2 cellular contexts compared by ENCODE assay signal in the genomic region with DNA sequence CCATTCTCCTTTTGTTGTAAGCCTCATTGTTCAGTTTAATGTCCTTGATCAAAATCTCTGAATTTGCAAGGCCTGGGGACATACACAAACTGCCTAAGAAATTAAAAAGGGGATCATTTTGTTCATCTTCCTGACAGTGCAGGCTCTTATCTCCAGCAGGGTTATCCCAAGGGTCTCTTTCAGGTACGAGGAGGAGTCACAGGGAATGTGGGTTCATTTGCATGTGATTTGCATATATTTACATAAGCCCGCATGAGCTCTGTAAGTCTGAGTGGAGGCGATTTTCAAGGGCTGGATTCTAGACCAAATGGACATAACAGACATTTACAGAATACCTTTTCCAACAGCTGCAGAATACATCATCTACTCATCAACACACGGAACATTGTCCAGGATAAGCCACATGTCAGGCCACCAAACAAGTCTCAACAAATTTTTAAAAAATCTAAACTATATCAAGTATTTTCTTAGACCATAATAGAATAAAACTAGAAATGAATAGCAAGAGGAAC.
TF ChIP-seq lines count a peak whose summit lies in the region.

No MANE protein-coding gene starts in this region.

TF ChIP-seq in GM23338, 12 proteins besides CTCF, POLR2A, EP300 and RAD21 (continued from another document):
- TF ChIP-seq ZNF462 (CRISPR knock-in tag; IDR thresholded peaks at IDR 0.05) = no peak
- TF ChIP-seq, protein P1, sequence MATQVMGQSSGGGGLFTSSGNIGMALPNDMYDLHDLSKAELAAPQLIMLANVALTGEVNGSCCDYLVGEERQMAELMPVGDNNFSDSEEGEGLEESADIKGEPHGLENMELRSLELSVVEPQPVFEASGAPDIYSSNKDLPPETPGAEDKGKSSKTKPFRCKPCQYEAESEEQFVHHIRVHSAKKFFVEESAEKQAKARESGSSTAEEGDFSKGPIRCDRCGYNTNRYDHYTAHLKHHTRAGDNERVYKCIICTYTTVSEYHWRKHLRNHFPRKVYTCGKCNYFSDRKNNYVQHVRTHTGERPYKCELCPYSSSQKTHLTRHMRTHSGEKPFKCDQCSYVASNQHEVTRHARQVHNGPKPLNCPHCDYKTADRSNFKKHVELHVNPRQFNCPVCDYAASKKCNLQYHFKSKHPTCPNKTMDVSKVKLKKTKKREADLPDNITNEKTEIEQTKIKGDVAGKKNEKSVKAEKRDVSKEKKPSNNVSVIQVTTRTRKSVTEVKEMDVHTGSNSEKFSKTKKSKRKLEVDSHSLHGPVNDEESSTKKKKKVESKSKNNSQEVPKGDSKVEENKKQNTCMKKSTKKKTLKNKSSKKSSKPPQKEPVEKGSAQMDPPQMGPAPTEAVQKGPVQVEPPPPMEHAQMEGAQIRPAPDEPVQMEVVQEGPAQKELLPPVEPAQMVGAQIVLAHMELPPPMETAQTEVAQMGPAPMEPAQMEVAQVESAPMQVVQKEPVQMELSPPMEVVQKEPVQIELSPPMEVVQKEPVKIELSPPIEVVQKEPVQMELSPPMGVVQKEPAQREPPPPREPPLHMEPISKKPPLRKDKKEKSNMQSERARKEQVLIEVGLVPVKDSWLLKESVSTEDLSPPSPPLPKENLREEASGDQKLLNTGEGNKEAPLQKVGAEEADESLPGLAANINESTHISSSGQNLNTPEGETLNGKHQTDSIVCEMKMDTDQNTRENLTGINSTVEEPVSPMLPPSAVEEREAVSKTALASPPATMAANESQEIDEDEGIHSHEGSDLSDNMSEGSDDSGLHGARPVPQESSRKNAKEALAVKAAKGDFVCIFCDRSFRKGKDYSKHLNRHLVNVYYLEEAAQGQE (IDR thresholded peaks at IDR 0.05; ENCODE audit: unreplicated experiment) = no peak

TF ChIP-seq in WTC11, 78 proteins besides CTCF, POLR2A, EP300 and RAD21 (continued from another document):
- TF ChIP-seq, protein P2, sequence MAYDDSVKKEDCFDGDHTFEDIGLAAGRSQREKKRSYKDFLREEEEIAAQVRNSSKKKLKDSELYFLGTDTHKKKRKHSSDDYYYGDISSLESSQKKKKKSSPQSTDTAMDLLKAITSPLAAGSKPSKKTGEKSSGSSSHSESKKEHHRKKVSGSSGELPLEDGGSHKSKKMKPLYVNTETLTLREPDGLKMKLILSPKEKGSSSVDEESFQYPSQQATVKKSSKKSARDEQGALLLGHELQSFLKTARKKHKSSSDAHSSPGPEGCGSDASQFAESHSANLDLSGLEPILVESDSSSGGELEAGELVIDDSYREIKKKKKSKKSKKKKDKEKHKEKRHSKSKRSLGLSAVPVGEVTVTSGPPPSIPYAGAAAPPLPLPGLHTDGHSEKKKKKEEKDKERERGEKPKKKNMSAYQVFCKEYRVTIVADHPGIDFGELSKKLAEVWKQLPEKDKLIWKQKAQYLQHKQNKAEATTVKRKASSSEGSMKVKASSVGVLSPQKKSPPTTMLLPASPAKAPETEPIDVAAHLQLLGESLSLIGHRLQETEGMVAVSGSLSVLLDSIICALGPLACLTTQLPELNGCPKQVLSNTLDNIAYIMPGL (CRISPR knock-in tag; IDR thresholded peaks at IDR 0.05) = no peak
- no peak for TF ChIP-seq FOXP1 (CRISPR knock-in tag; IDR thresholded peaks at IDR 0.05; ENCODE audit: borderline replicate concordance)
- no peak for TF ChIP-seq OVOL2 (CRISPR knock-in tag; IDR thresholded peaks at IDR 0.05; ENCODE audit: borderline replicate concordance)
- TF ChIP-seq, protein P3, sequence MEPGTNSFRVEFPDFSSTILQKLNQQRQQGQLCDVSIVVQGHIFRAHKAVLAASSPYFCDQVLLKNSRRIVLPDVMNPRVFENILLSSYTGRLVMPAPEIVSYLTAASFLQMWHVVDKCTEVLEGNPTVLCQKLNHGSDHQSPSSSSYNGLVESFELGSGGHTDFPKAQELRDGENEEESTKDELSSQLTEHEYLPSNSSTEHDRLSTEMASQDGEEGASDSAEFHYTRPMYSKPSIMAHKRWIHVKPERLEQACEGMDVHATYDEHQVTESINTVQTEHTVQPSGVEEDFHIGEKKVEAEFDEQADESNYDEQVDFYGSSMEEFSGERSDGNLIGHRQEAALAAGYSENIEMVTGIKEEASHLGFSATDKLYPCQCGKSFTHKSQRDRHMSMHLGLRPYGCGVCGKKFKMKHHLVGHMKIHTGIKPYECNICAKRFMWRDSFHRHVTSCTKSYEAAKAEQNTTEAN (CRISPR knock-in tag; IDR thresholded peaks at IDR 0.05) = no peak
- no peak for TF ChIP-seq GABPB1 (CRISPR knock-in tag; IDR thresholded peaks at IDR 0.05)
- TF ChIP-seq ETV6 (CRISPR knock-in tag; IDR thresholded peaks at IDR 0.05) = no peak
- no peak for TF ChIP-seq E2F5 (CRISPR knock-in tag; IDR thresholded peaks at IDR 0.05)
- TF ChIP-seq, protein P4, sequence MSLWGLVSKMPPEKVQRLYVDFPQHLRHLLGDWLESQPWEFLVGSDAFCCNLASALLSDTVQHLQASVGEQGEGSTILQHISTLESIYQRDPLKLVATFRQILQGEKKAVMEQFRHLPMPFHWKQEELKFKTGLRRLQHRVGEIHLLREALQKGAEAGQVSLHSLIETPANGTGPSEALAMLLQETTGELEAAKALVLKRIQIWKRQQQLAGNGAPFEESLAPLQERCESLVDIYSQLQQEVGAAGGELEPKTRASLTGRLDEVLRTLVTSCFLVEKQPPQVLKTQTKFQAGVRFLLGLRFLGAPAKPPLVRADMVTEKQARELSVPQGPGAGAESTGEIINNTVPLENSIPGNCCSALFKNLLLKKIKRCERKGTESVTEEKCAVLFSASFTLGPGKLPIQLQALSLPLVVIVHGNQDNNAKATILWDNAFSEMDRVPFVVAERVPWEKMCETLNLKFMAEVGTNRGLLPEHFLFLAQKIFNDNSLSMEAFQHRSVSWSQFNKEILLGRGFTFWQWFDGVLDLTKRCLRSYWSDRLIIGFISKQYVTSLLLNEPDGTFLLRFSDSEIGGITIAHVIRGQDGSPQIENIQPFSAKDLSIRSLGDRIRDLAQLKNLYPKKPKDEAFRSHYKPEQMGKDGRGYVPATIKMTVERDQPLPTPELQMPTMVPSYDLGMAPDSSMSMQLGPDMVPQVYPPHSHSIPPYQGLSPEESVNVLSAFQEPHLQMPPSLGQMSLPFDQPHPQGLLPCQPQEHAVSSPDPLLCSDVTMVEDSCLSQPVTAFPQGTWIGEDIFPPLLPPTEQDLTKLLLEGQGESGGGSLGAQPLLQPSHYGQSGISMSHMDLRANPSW (CRISPR knock-in tag; conservative IDR thresholded peaks at IDR 0.05; ENCODE audit: low read depth) = no peak
- no peak for TF ChIP-seq TP53 (CRISPR knock-in tag; IDR thresholded peaks at IDR 0.05)
- TF ChIP-seq IRF2 (CRISPR knock-in tag; IDR thresholded peaks at IDR 0.05; ENCODE audit: borderline replicate concordance, low read depth) = no peak
- TF ChIP-seq, protein P5, sequence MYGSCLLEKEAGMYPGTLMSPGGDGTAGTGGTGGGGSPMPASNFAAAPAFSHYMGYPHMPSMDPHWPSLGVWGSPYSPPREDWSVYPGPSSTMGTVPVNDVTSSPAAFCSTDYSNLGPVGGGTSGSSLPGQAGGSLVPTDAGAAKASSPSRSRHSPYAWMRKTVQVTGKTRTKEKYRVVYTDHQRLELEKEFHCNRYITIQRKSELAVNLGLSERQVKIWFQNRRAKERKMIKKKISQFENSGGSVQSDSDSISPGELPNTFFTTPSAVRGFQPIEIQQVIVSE (CRISPR knock-in tag; IDR thresholded peaks at IDR 0.05; ENCODE audit: borderline replicate concordance) = no peak
- TF ChIP-seq, protein P6, sequence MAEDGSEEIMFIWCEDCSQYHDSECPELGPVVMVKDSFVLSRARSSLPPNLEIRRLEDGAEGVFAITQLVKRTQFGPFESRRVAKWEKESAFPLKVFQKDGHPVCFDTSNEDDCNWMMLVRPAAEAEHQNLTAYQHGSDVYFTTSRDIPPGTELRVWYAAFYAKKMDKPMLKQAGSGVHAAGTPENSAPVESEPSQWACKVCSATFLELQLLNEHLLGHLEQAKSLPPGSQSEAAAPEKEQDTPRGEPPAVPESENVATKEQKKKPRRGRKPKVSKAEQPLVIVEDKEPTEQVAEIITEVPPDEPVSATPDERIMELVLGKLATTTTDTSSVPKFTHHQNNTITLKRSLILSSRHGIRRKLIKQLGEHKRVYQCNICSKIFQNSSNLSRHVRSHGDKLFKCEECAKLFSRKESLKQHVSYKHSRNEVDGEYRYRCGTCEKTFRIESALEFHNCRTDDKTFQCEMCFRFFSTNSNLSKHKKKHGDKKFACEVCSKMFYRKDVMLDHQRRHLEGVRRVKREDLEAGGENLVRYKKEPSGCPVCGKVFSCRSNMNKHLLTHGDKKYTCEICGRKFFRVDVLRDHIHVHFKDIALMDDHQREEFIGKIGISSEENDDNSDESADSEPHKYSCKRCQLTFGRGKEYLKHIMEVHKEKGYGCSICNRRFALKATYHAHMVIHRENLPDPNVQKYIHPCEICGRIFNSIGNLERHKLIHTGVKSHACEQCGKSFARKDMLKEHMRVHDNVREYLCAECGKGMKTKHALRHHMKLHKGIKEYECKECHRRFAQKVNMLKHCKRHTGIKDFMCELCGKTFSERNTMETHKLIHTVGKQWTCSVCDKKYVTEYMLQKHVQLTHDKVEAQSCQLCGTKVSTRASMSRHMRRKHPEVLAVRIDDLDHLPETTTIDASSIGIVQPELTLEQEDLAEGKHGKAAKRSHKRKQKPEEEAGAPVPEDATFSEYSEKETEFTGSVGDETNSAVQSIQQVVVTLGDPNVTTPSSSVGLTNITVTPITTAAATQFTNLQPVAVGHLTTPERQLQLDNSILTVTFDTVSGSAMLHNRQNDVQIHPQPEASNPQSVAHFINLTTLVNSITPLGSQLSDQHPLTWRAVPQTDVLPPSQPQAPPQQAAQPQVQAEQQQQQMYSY (CRISPR knock-in tag; IDR thresholded peaks at IDR 0.05) = no peak
- no peak for TF ChIP-seq NR2C2 (CRISPR knock-in tag; IDR thresholded peaks at IDR 0.05)
- no peak for TF ChIP-seq ERG (CRISPR knock-in tag; IDR thresholded peaks at IDR 0.05)
- TF ChIP-seq, protein P7, sequence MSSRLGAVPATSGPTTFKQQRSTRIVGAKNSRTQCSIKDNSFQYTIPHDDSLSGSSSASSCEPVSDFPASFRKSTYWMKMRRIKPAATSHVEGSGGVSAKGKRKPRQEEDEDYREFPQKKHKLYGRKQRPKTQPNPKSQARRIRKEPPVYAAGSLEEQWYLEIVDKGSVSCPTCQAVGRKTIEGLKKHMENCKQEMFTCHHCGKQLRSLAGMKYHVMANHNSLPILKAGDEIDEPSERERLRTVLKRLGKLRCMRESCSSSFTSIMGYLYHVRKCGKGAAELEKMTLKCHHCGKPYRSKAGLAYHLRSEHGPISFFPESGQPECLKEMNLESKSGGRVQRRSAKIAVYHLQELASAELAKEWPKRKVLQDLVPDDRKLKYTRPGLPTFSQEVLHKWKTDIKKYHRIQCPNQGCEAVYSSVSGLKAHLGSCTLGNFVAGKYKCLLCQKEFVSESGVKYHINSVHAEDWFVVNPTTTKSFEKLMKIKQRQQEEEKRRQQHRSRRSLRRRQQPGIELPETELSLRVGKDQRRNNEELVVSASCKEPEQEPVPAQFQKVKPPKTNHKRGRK (CRISPR knock-in tag; IDR thresholded peaks at IDR 0.05; ENCODE audit: borderline replicate concordance) = no peak
- TF ChIP-seq, protein P8, sequence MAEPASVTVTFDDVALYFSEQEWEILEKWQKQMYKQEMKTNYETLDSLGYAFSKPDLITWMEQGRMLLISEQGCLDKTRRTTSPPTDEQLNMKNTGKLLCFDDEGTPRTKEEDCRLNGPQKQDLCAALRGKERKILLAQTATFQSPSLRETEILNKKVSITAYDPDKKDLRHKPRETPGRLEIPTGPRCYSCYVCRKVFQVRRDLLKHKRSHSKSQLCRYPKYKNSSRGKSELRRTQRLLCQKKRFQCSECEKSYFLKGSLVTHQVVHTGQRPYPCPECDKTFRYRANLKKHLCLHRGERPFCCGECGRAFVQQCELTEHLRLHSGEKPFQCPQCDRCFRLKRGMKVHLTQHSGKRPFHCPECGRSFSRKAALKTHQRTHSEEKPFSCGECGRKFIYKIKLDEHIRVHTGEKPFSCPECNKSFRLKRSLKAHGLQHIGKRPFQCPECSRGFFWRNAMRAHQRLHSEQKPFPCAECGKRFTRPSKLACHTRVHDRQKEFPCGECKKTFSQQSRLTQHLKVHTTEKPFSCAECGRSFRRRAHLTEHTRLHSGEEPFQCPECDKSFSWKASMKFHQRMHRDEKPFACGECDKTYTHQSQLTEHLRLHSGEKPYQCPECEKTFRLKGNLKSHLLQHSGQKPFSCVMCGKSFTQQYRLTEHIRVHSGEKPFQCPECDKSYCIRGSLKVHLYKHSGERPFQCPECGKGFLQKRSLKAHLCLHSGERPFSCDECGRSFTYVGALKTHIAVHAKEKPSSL (CRISPR knock-in tag; conservative IDR thresholded peaks at IDR 0.05) = no peak
- TF ChIP-seq CREM (CRISPR knock-in tag; IDR thresholded peaks at IDR 0.05) = no peak
